ENCODE assay signal across 34 cellular contexts in genomic region chr2:63622751-63623150, GRCh38.
"Had no signal": no experiment of that assay in that cellular context is flagged by ENCODE, and none has a peak within 500 bp of the region (broad histone marks: within the 10 kb centered on the region; RNA-seq: fewer than 3 reads in every experiment).

No MANE protein-coding gene starts in this region.

- H3K27me3 ChIP-seq: MG63 had no signal

- H3K4me3 ChIP-seq: MG63 had no signal

- H3K9me3 ChIP-seq: MG63 had no signal

- H3K36me3 ChIP-seq: MG63 had no signal

- DNase-seq: Karpas-422, Kasumi-1, MG63, MM.1S, MV-4-11, NCI-H1048, NCI-H1092, NCI-H1092 treated with DMSO at 0.1 percent for 48 hours, NCI-H1105, NCI-H1105 treated with DMSO at 0.1 percent for 48 hours, NCI-H1417, NCI-H1417 treated with DMSO at 0.1 percent for 48 hours, NCI-H1436, NCI-H1436 treated with DMSO at 0.1 percent for 48 hours, NCI-H146, NCI-H1694, NCI-H1694 treated with DMSO at 0.1 percent for 48 hours, NCI-H187, NCI-H187 treated with DMSO at 0.1 percent for 48 hours, NCI-H1930, NCI-H2029, NCI-H2029 treated with DMSO at 0.1 percent for 48 hours, NCI-H2081, NCI-H2081 treated with DMSO at 0.1 percent for 48 hours, NCI-H2107, NCI-H2171, NCI-H2171 treated with DMSO at 0.1 percent for 48 hours, NCI-H2227 treated with DMSO at 0.1 percent for 48 hours, NCI-H226, NCI-H345, NCI-H446, NCI-H446 treated with DMSO at 0.1 percent for 48 hours, NCI-H510A had no signal

- H3K27ac ChIP-seq: KMS-11 had no signal
